ENCODE assay signal across 20 cellular contexts in genomic region chrX:108245462-108245861, GRCh38.
DNase-seq lines count a peak whose midpoint lies in the region; ATAC-seq and TF ChIP-seq lines count a peak whose summit lies in the region.
"Had no signal": no experiment of that assay in that cellular context is flagged by ENCODE, and none has a peak within 500 bp of the region (broad histone marks: within the 10 kb centered on the region; RNA-seq: fewer than 3 reads in every experiment).

No MANE protein-coding gene starts in this region.

- H3K36me3 Mint-ChIP-seq in chondrocyte (ENCODE audit: low read depth) (no peaks in the 10 kb centered on the region), natural killer cell (no peaks in the 10 kb centered on the region)
- H3K36me3 Mint-ChIP-seq: CD4-positive, alpha-beta memory T cell; naive thymus-derived CD8-positive, alpha-beta T cell had no signal

- H3K27me3 Mint-ChIP-seq in chondrocyte (ENCODE audit: low read depth) (no peaks in the 10 kb centered on the region), natural killer cell (ENCODE audit: low read depth in 2 of 2) (peaks cover 0 to 33% of the 10 kb centered on the region in 2 donors)

- intact Hi-C loops in natural killer cell (cut with micrococcal nuclease), result no loop called here

- no peaks in the 10 kb centered on the region for H3K4me1 Mint-ChIP-seq in chondrocyte (ENCODE audit: low read depth)
- no peaks in the 10 kb centered on the region for H3K4me1 Mint-ChIP-seq in natural killer cell
- H3K4me1 Mint-ChIP-seq: activated naive CD8-positive, alpha-beta T cell treated with anti-CD3 and anti-CD28 coated beads, Interleukin-2, amount 50 U/mL, for 24 hours; CD4-positive, alpha-beta memory T cell; naive thymus-derived CD8-positive, alpha-beta T cell had no signal

- H3K27ac Mint-ChIP-seq in chondrocyte (ENCODE audit: unreplicated experiment), result no peak overlapping the region
- H3K27ac Mint-ChIP-seq in natural killer cell, result no peak overlapping the region
- H3K27ac Mint-ChIP-seq: activated naive CD8-positive, alpha-beta T cell treated with anti-CD3 and anti-CD28 coated beads, Interleukin-2, amount 50 U/mL, for 24 hours; CD4-positive, alpha-beta memory T cell; naive thymus-derived CD8-positive, alpha-beta T cell had no signal

- no peak for DNase-seq in AG09319 (ENCODE audit: extremely low read depth, low read depth)
- DNase-seq in NAMALWA (ENCODE audit: low spot score), result peak; percentile 2
- DNase-seq in chondrocyte (ENCODE audit: low spot score), result no peak
- no peak for DNase-seq in natural killer cell
- no peak for DNase-seq in HCEC 1CT
- DNase-seq in epidermal melanocyte (ENCODE audit: insufficient read length, low spot score), result no peak
- DNase-seq: activated CD4-positive, alpha-beta T cell treated with anti-CD3 and anti-CD28 coated beads for 4 hours; activated naive CD8-positive, alpha-beta T cell treated with anti-CD3 and anti-CD28 coated beads, Interleukin-2, amount 50 U/mL, for 24 hours; CD4-positive, alpha-beta memory T cell; DND-41; esophagus squamous epithelium; GM23248; KG1; naive thymus-derived CD8-positive, alpha-beta T cell; NCI-H69; posterior cingulate gyrus; stimulated activated CD4-positive, alpha-beta T cell treated with anti-CD3 and anti-CD28 coated beads, Interleukin-2, amount 100 ng/mL, for 48 hours; SW 1271 had no signal

- TF ChIP-seq CTCF in AG09319 (IDR thresholded peaks at IDR 0.05; ENCODE audit: low read depth, low read length) (peak; percentile 3; the same call in 1 of the 2 replicates), chondrocyte (IDR thresholded peaks at IDR 0.05) (peak; percentile 20), natural killer cell (IDR thresholded peaks at IDR 0.05) (no peak)

- H3K4me3 Mint-ChIP-seq in chondrocyte (ENCODE audit: unreplicated experiment) (no peak overlapping the region), natural killer cell (no peak overlapping the region)
- H3K4me3 Mint-ChIP-seq: activated naive CD8-positive, alpha-beta T cell treated with anti-CD3 and anti-CD28 coated beads, Interleukin-2, amount 50 U/mL, for 24 hours; CD4-positive, alpha-beta memory T cell; naive thymus-derived CD8-positive, alpha-beta T cell had no signal

- H3K9me3 Mint-ChIP-seq in chondrocyte (ENCODE audit: low read depth) (no peaks in the 10 kb centered on the region), natural killer cell (no peaks in the 10 kb centered on the region)
- H3K9me3 Mint-ChIP-seq: activated naive CD8-positive, alpha-beta T cell treated with anti-CD3 and anti-CD28 coated beads, Interleukin-2, amount 50 U/mL, for 24 hours; CD4-positive, alpha-beta memory T cell; naive thymus-derived CD8-positive, alpha-beta T cell had no signal

- ATAC-seq in GM19351 (IDR thresholded peaks at IDR 0.05; ENCODE audit: unreplicated experiment) (peak; percentile 53), natural killer cell (no peak), HG02970 (IDR thresholded peaks at IDR 0.05; ENCODE audit: low FRiP score, unreplicated experiment) (no peak)
- ATAC-seq: activated naive CD8-positive, alpha-beta T cell treated with anti-CD3 and anti-CD28 coated beads, Interleukin-2, amount 50 U/mL, for 24 hours; naive thymus-derived CD8-positive, alpha-beta T cell had no signal
